17 cellular contexts compared by ENCODE assay signal in the genomic region with DNA sequence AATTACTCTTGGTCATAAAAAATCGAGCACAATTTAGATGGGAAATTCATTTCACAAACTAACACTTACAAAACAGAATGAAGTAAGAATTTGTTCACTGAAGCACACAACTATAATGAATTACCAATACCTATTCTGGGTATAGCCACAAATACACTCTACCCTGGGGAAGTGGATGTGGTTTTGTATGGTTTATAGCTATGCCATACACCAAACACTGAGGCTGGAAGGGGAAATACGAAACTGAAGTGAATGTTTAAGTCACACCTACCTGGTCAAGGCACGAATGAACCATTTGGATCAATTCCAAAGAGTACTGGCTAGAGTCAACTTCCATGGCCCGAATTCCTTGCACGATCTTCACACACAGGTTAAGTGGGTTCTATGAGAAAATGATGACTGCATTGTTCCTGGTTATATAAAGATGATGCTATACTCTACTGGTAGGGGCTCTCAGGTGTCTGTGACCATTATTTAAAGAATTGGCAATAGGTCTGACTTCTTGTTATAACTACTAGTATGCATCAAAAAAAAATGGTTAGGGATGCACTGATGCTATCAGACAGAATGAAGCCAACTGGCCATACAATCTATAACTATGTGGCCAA. TPM values are rescaled to one million over a fixed set of nuclear protein-coding genes. Genes with fewer than 3 reads are reported as not detected.
DNase-seq lines count a peak whose midpoint lies in the region; ATAC-seq and TF ChIP-seq lines count a peak whose summit lies in the region.
"Had no signal": no experiment of that assay in that cellular context is flagged by ENCODE, and none has a peak within 500 bp of the region (broad histone marks: within the 10 kb centered on the region; RNA-seq: fewer than 3 reads in every experiment).

No MANE protein-coding gene starts in this region.

- no peaks in the 10 kb centered on the region for H3K27me3 ChIP-seq in Peyer's patch

- peaks cover 73% of the 10 kb centered on the region for H3K36me3 Mint-ChIP-seq in activated CD4-positive, alpha-beta T cell treated with anti-CD3 and anti-CD28 coated beads, Interleukin-2, amount 10 ng/mL, durations not matched to agents 24 days and 14 days (ENCODE audit: low read depth)
- peaks cover 43% of the 10 kb centered on the region for H3K36me3 Mint-ChIP-seq in activated CD8-positive, alpha-beta T cell treated with anti-CD3 and anti-CD28 coated beads for 36 hours (ENCODE audit: low read depth)

- peaks cover 0 to 94% (median 3%) of the 10 kb centered on the region in 3 donors for H3K36me3 ChIP-seq in Peyer's patch

- H3K27me3 Mint-ChIP-seq in activated CD4-positive, alpha-beta T cell treated with anti-CD3 and anti-CD28 coated beads, Interleukin-2, amount 10 ng/mL, durations not matched to agents 24 days and 14 days = no peaks in the 10 kb centered on the region
- no peaks in the 10 kb centered on the region for H3K27me3 Mint-ChIP-seq in stimulated activated naive CD8-positive, alpha-beta T cell treated with anti-CD3 and anti-CD28 coated beads, Interleukin-15, amount 100 ng/mL, for 72 hours
- no peaks in the 10 kb centered on the region for H3K27me3 Mint-ChIP-seq in activated CD8-positive, alpha-beta T cell treated with anti-CD3 and anti-CD28 coated beads for 36 hours

- no peak overlapping the region for H3K4me3 ChIP-seq in Peyer's patch
- H3K4me3 ChIP-seq: GM23338 had no signal

- POLR2A ChIA-PET in activated CD8-positive, alpha-beta T cell treated with anti-CD3 and anti-CD28 coated beads for 36 hours (lab: Charles Lee) = no interaction called here

- H3K4me3 Mint-ChIP-seq in activated CD4-positive, alpha-beta T cell treated with anti-CD3 and anti-CD28 coated beads, Interleukin-2, amount 10 ng/mL, durations not matched to agents 24 days and 14 days = no peak overlapping the region
- H3K4me3 Mint-ChIP-seq in stimulated activated naive CD8-positive, alpha-beta T cell treated with anti-CD3 and anti-CD28 coated beads, Interleukin-15, amount 100 ng/mL, for 72 hours = no peak overlapping the region
- H3K4me3 Mint-ChIP-seq in activated CD8-positive, alpha-beta T cell treated with anti-CD3 and anti-CD28 coated beads for 36 hours = no peak overlapping the region
- H3K4me3 Mint-ChIP-seq: GM23338 had no signal

- DNase-seq in activated CD4-positive, alpha-beta T cell treated with anti-CD3 and anti-CD28 coated beads, Interleukin-2, amount 10 ng/mL, durations not matched to agents 24 days and 14 days = peak; percentile 65
- no peak for DNase-seq in activated CD4-positive, alpha-beta T cell treated with anti-CD3 and anti-CD28 coated beads for 48 hours
- no peak for DNase-seq in stimulated activated naive CD8-positive, alpha-beta T cell treated with anti-CD3 and anti-CD28 coated beads, Interleukin-15, amount 100 ng/mL, for 72 hours
- DNase-seq in stimulated activated naive CD8-positive, alpha-beta T cell treated with anti-CD3 and anti-CD28 coated beads, Interleukin-15, Interleukin-2, amounts not matched to agents 100 U/mL and 50 U/mL, for 24 hours = no peak
- no peak for DNase-seq in activated CD8-positive, alpha-beta T cell treated with anti-CD3 and anti-CD28 coated beads for 36 hours
- DNase-seq in DMS 273 (lab: John Stamatoyannopoulos, UW; ENCODE audit: unreplicated experiment) (no peak), Peyer's patch (no peak)
- no peak for DNase-seq in stimulated activated CD4-positive, alpha-beta T cell treated with anti-CD3 and anti-CD28 coated beads, Interleukin-15, amount 100 ng/mL, for 24 hours
- DNase-seq: 8988T, Caco-2, Karpas-422, NCI-H1105 treated with DMSO at 0.1 percent for 48 hours, NCI-H187, NCI-H446, PC-3 had no signal

- intact Hi-C loops in activated CD4-positive, alpha-beta T cell treated with anti-CD3 and anti-CD28 coated beads, Interleukin-2, amount 10 ng/mL, durations not matched to agents 24 days and 14 days (cut with micrococcal nuclease) = no loop called here
- intact Hi-C loops in activated CD8-positive, alpha-beta T cell treated with anti-CD3 and anti-CD28 coated beads for 36 hours (cut with micrococcal nuclease) = no loop called here

- no peak for TF ChIP-seq CTCF in activated CD8-positive, alpha-beta T cell treated with anti-CD3 and anti-CD28 coated beads for 36 hours (IDR thresholded peaks at IDR 0.05)
- no peak for TF ChIP-seq CTCF in Peyer's patch (IDR thresholded peaks at IDR 0.05)

- H3K4me1 Mint-ChIP-seq in activated CD4-positive, alpha-beta T cell treated with anti-CD3 and anti-CD28 coated beads, Interleukin-2, amount 10 ng/mL, durations not matched to agents 24 days and 14 days = peaks cover 15% of the 10 kb centered on the region
- H3K4me1 Mint-ChIP-seq in stimulated activated naive CD8-positive, alpha-beta T cell treated with anti-CD3 and anti-CD28 coated beads, Interleukin-15, amount 100 ng/mL, for 72 hours = peaks cover 10% of the 10 kb centered on the region
- peaks cover 12% of the 10 kb centered on the region for H3K4me1 Mint-ChIP-seq in activated CD8-positive, alpha-beta T cell treated with anti-CD3 and anti-CD28 coated beads for 36 hours (ENCODE audit: low read depth)
- H3K4me1 Mint-ChIP-seq: GM23338 had no signal

- no peaks in the 10 kb centered on the region for H3K9me3 ChIP-seq in Peyer's patch
- H3K9me3 ChIP-seq: Caco-2 had no signal

- H3K27ac ChIP-seq in Peyer's patch = no peak overlapping the region
- H3K27ac ChIP-seq: C4-2B had no signal

- no peaks in the 10 kb centered on the region for H3K4me1 ChIP-seq in Peyer's patch
- H3K4me1 ChIP-seq: Caco-2 had no signal

- CTCF ChIA-PET in activated CD8-positive, alpha-beta T cell treated with anti-CD3 and anti-CD28 coated beads for 36 hours (lab: Charles Lee) = no interaction called here

- ATAC-seq in stimulated activated naive CD8-positive, alpha-beta T cell treated with anti-CD3 and anti-CD28 coated beads, Interleukin-15, amount 100 ng/mL, for 72 hours = peak; percentile 95
- no peak for ATAC-seq in stimulated activated naive CD8-positive, alpha-beta T cell treated with anti-CD3 and anti-CD28 coated beads, Interleukin-15, Interleukin-2, amounts not matched to agents 100 U/mL and 50 U/mL, for 24 hours
- peak; percentile 72 for ATAC-seq in activated CD8-positive, alpha-beta T cell treated with anti-CD3 and anti-CD28 coated beads for 36 hours
- ATAC-seq: GM23338, PC-3 had no signal

- TF ChIP-seq POLR2A in Peyer's patch (IDR thresholded peaks at IDR 0.05) = no peak

- H3K9me3 Mint-ChIP-seq in activated CD4-positive, alpha-beta T cell treated with anti-CD3 and anti-CD28 coated beads, Interleukin-2, amount 10 ng/mL, durations not matched to agents 24 days and 14 days = no peaks in the 10 kb centered on the region
- H3K9me3 Mint-ChIP-seq in stimulated activated naive CD8-positive, alpha-beta T cell treated with anti-CD3 and anti-CD28 coated beads, Interleukin-15, amount 100 ng/mL, for 72 hours = no peaks in the 10 kb centered on the region
- no peaks in the 10 kb centered on the region for H3K9me3 Mint-ChIP-seq in activated CD8-positive, alpha-beta T cell treated with anti-CD3 and anti-CD28 coated beads for 36 hours
- H3K9me3 Mint-ChIP-seq: GM23338 had no signal

- H3K27ac Mint-ChIP-seq in activated CD4-positive, alpha-beta T cell treated with anti-CD3 and anti-CD28 coated beads, Interleukin-2, amount 10 ng/mL, durations not matched to agents 24 days and 14 days = no peak overlapping the region
- peak overlapping the region in 1 of 2 donors; percentile 46 for H3K27ac Mint-ChIP-seq in stimulated activated naive CD8-positive, alpha-beta T cell treated with anti-CD3 and anti-CD28 coated beads, Interleukin-15, amount 100 ng/mL, for 72 hours
- H3K27ac Mint-ChIP-seq in activated CD8-positive, alpha-beta T cell treated with anti-CD3 and anti-CD28 coated beads for 36 hours = peak overlapping the region; percentile 7
- H3K27ac Mint-ChIP-seq: GM23338 had no signal

RNA-seq across cellular contexts. Expression of a gene that starts 12.8 kb away (rescaled TPM):
- 66.6 and 68.8 TPM in 2 replicates for total RNA-seq in activated CD4-positive, alpha-beta T cell treated with anti-CD3 and anti-CD28 coated beads, Interleukin-2, amount 10 ng/mL, durations not matched to agents 24 days and 14 days
- total RNA-seq in activated CD8-positive, alpha-beta T cell treated with anti-CD3 and anti-CD28 coated beads for 36 hours = 10 to 100 TPM; 54.9 to 59.5 TPM
- 10 to 100 TPM; 32.4 to 53.6 (median 42.0) TPM for total RNA-seq in Peyer's patch

RNA-seq across cellular contexts. Expression of a gene that starts 44.6 kb away (rescaled TPM):
- 0.82 and 1.6 TPM in 2 replicates for total RNA-seq in activated CD4-positive, alpha-beta T cell treated with anti-CD3 and anti-CD28 coated beads, Interleukin-2, amount 10 ng/mL, durations not matched to agents 24 days and 14 days
- total RNA-seq in activated CD8-positive, alpha-beta T cell treated with anti-CD3 and anti-CD28 coated beads for 36 hours = under 1 TPM; 0.41 to 0.45 TPM
- 10 to 100 TPM in 3 of 4 donors, 1 to 10 TPM in 1; 9.2 to 18.3 (median 14.9) TPM for total RNA-seq in Peyer's patch

RNA-seq across cellular contexts. Expression of a gene that starts 50.2 kb away (rescaled TPM):
- total RNA-seq in activated CD4-positive, alpha-beta T cell treated with anti-CD3 and anti-CD28 coated beads, Interleukin-2, amount 10 ng/mL, durations not matched to agents 24 days and 14 days = 45.2 and 46.0 TPM in 2 replicates
- total RNA-seq in activated CD8-positive, alpha-beta T cell treated with anti-CD3 and anti-CD28 coated beads for 36 hours = 10 to 100 TPM; 33.9 to 38.6 TPM
- 10 to 100 TPM; 15.7 to 36.4 (median 25.0) TPM for total RNA-seq in Peyer's patch
